ENCODE assay signal across 13 cellular contexts in genomic region chr4:103424853-103425252, GRCh38.
A peak's percentile ranks its signal among the peaks of the same experiment; 100 is the strongest.
DNase-seq lines count a peak whose midpoint lies in the region; ATAC-seq and TF ChIP-seq lines count a peak whose summit lies in the region.
"Had no signal": no experiment of that assay in that cellular context is flagged by ENCODE, and none has a peak within 500 bp of the region (broad histone marks: within the 10 kb centered on the region; RNA-seq: fewer than 3 reads in every experiment).

No MANE protein-coding gene starts in this region.

- ATAC-seq in HG03039 (IDR thresholded peaks at IDR 0.05; ENCODE audit: unreplicated experiment), result no peak
- ATAC-seq: stimulated activated effector memory CD8-positive, alpha-beta T cell treated with anti-CD3 and anti-CD28 coated beads, Interleukin-12 subunit alpha, Interleukin-12 subunit beta, amount 100 ng/mL, for 72 hours had no signal

- H3K4me3 ChIP-seq in fibroblast of mammary gland (ENCODE audit: control insufficient read depth, low read depth, low read length), result no peak overlapping the region
- H3K4me3 ChIP-seq: uterus had no signal

- no peak for TF ChIP-seq CTCF in fibroblast of mammary gland (conservative IDR thresholded peaks at IDR 0.05; ENCODE audit: control insufficient read depth, insufficient read depth, low read depth, low read length)

- peak; percentile 15 for DNase-seq in NCI-H82 (lab: John Stamatoyannopoulos, UW)
- DNase-seq in NCI-H82 treated with DMSO at 0.1 percent for 48 hours (lab: John Stamatoyannopoulos, UW; ENCODE audit: unreplicated experiment), result no peak
- peak; percentile 47 for DNase-seq in NCI-H345 (lab: John Stamatoyannopoulos, UW)
- peak; percentile 19 for DNase-seq in fibroblast of mammary gland (ENCODE audit: low read depth)
- DNase-seq in renal cortical epithelial cell (ENCODE audit: low read depth), result peak; percentile 89
- DNase-seq in NCI-H128 (lab: John Stamatoyannopoulos, UW; ENCODE audit: unreplicated experiment), result no peak
- no peak for DNase-seq in NCI-H1694 (lab: John Stamatoyannopoulos, UW)
- DNase-seq: activated CD4-positive, alpha-beta T cell treated with anti-CD3 and anti-CD28 coated beads, Interleukin-2, amount 50 U/mL, for 48 hours; activated effector memory CD4-positive, alpha-beta T cell treated with anti-CD3 and anti-CD28 coated beads, Interleukin-2, amount 50 U/mL, for 16 hours; NCI-H187 treated with DMSO at 0.1 percent for 48 hours; uterus had no signal

Comparison
In these comparisons a context has a peak if more than half of its experiments do, and no peak if none do; other contexts are left out.
1. DNase-seq: peak in NCI-H82 (single experiment), NCI-H345 (single experiment), fibroblast of mammary gland (single experiment) and renal cortical epithelial cell (single experiment); none in NCI-H82 treated with DMSO at 0.1 percent for 48 hours (single experiment), NCI-H128 (single experiment) and NCI-H1694 (single experiment).